Comparison of ENCODE assay signal across 15 cellular contexts in the genomic region with DNA sequence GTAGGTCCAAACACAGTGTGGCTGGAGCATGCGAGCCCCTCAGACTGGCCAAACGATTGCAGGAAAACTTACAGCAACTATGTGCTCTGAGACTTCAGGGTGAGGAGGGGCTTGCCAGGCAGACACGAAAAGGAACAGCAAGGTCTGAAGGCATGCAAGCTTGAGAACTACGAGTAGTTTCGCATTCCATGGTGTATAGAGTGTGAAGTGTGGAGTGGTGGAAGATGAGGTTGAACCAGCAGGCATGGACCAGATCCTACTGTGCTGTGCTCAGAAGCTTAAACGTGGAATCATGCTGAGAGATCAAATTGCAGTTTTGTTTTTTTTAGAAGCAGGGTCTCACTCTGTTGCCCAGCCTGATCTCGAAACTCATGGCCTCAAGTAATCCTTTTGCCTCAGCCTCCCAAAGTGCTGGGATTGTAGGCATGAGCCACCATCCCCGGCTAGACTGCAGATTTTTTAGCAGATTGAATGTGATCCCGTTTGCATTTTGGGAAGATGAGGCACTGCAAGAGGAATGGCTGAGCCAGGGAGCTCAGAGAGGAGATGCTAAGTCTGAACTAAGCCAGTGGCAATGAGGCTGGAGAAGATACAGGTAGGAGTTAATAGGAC.
"Had no signal": no experiment of that assay in that cellular context is flagged by ENCODE, and none has a peak within 500 bp of the region (broad histone marks: within the 10 kb centered on the region; RNA-seq: fewer than 3 reads in every experiment).

No MANE protein-coding gene starts in this region.

- H3K27ac ChIP-seq: ascending aorta, gastroesophageal sphincter, left ventricle myocardium inferior, skin epidermis, transverse colon, VCaP had no signal

- H3K36me3 Mint-ChIP-seq: natural killer cell treated with Interleukin-12 subunit alpha and Interleukin-12 subunit beta and Interleukin-15 and Interleukin-18, amount 100 ng/mL, for 72 hours had no signal

- H3K9me3 ChIP-seq: ascending aorta, gastroesophageal sphincter, left ventricle myocardium inferior, transverse colon had no signal

- H3K4me1 Mint-ChIP-seq: activated naive CD8-positive, alpha-beta T cell treated with anti-CD3 and anti-CD28 coated beads, Interleukin-2, amount 50 U/mL, for 24 hours had no signal

- H3K9me3 Mint-ChIP-seq: activated CD4-positive, alpha-beta memory T cell treated with anti-CD3 and anti-CD28 coated beads for 36 hours; activated naive CD8-positive, alpha-beta T cell treated with anti-CD3 and anti-CD28 coated beads, Interleukin-2, amount 50 U/mL, for 24 hours; memory B cell; natural killer cell treated with Interleukin-12 subunit alpha and Interleukin-12 subunit beta and Interleukin-15 and Interleukin-18, amount 100 ng/mL, for 72 hours; T-cell had no signal

- H3K4me3 Mint-ChIP-seq: activated CD4-positive, alpha-beta memory T cell treated with anti-CD3 and anti-CD28 coated beads for 36 hours; activated naive CD8-positive, alpha-beta T cell treated with anti-CD3 and anti-CD28 coated beads, Interleukin-2, amount 50 U/mL, for 24 hours; memory B cell; natural killer cell treated with Interleukin-12 subunit alpha and Interleukin-12 subunit beta and Interleukin-15 and Interleukin-18, amount 100 ng/mL, for 72 hours; T-cell had no signal

- H3K27me3 Mint-ChIP-seq: activated CD4-positive, alpha-beta memory T cell treated with anti-CD3 and anti-CD28 coated beads for 36 hours; activated naive CD8-positive, alpha-beta T cell treated with anti-CD3 and anti-CD28 coated beads, Interleukin-2, amount 50 U/mL, for 24 hours; memory B cell; natural killer cell treated with Interleukin-12 subunit alpha and Interleukin-12 subunit beta and Interleukin-15 and Interleukin-18, amount 100 ng/mL, for 72 hours; T-cell had no signal

- H3K36me3 ChIP-seq: transverse colon had no signal

- H3K27ac Mint-ChIP-seq: activated CD4-positive, alpha-beta memory T cell treated with anti-CD3 and anti-CD28 coated beads for 36 hours; activated naive CD8-positive, alpha-beta T cell treated with anti-CD3 and anti-CD28 coated beads, Interleukin-2, amount 50 U/mL, for 24 hours; memory B cell; T-cell had no signal

- DNase-seq: activated naive CD4-positive, alpha-beta T cell treated with Interleukin-2 at 50 U/mL for 16 hours; kidney; left ventricle myocardium inferior; stimulated activated CD4-positive, alpha-beta T cell treated with anti-CD3 and anti-CD28 coated beads, Interleukin-15, amount 100 ng/mL, for 24 hours; stimulated activated CD4-positive, alpha-beta T cell treated with anti-CD3 and anti-CD28 coated beads, Interleukin-4, amount 100 ng/mL, for 1 hour; transverse colon had no signal

- H3K4me3 ChIP-seq: ascending aorta, gastroesophageal sphincter, left ventricle myocardium inferior, skin epidermis, transverse colon had no signal
